ENCODE assay signal across 19 cellular contexts in genomic region chr1:92903765-92904164, GRCh38. TPM values are rescaled to one million over a fixed set of nuclear protein-coding genes. Genes with fewer than 3 reads are reported as not detected.
DNase-seq lines count a peak whose midpoint lies in the region; ATAC-seq and TF ChIP-seq lines count a peak whose summit lies in the region.
"Had no signal": no experiment of that assay in that cellular context is flagged by ENCODE, and none has a peak within 500 bp of the region (broad histone marks: within the 10 kb centered on the region; RNA-seq: fewer than 3 reads in every experiment).

No MANE protein-coding gene starts in this region.

- no peak for TF ChIP-seq CTCF in CD4-positive, alpha-beta T cell (IDR thresholded peaks at IDR 0.05)

- no peak for ATAC-seq in CD4-positive, alpha-beta T cell (ENCODE audit: poor library complexity)
- no peak for ATAC-seq in activated T-cell treated with anti-CD3 and anti-CD28 coated beads, Interleukin-2, amount 50 U/mL, for 4 hours
- ATAC-seq: A549, PC-3 had no signal

- no peak for DNase-seq in activated CD4-positive, alpha-beta T cell treated with anti-CD3 and anti-CD28 coated beads, Interleukin-2, amount 10 ng/mL, durations not matched to agents 7 days and 5 days
- no peak for DNase-seq in activated CD4-positive, alpha-beta T cell treated with anti-CD3 and anti-CD28 coated beads for 48 hours
- no peak for DNase-seq in CD4-positive, alpha-beta T cell
- DNase-seq in immature natural killer cell (no peak), NCI-H1092 (lab: John Stamatoyannopoulos, UW) (no peak), NCI-H446 (lab: John Stamatoyannopoulos, UW) (no peak)
- DNase-seq in activated T-cell treated with anti-CD3 and anti-CD28 coated beads, Interleukin-2, amount 50 U/mL, for 4 hours, result no peak
- DNase-seq: DMS53, MV-4-11, NCI-H1417 treated with DMSO at 0.1 percent for 48 hours, NCI-H2029, NCI-H2171 treated with DMSO at 0.1 percent for 48 hours, NCI-H748 treated with DMSO at 0.1 percent for 48 hours, PC-3 had no signal

- no peaks in the 10 kb centered on the region for H3K36me3 ChIP-seq in KOPT-K1 (ENCODE audit: insufficient read depth, low read length)
- H3K36me3 ChIP-seq: HAP-1 had no signal

- POLR2A ChIA-PET in activated CD4-positive, alpha-beta T cell treated with anti-CD3 and anti-CD28 coated beads, Interleukin-2, amount 10 ng/mL, durations not matched to agents 7 days and 5 days (lab: Charles Lee), result no interaction called here
- POLR2A ChIA-PET in CD4-positive, alpha-beta T cell (lab: Charles Lee), result interaction anchor here (1.0 kb wide), 1 partner anchor 59 kb away, joined by 6 read pairs; no protein-coding TSS in a partner anchor

- CTCF ChIA-PET in activated CD4-positive, alpha-beta T cell treated with anti-CD3 and anti-CD28 coated beads, Interleukin-2, amount 10 ng/mL, durations not matched to agents 7 days and 5 days (lab: Charles Lee), result interaction anchor here (2.2 to 3.6 kb wide), 2 partner anchors 20 to 72 kb away, joined by 7 to 13 read pairs; partner anchors contain the start of gene RPL5
- CTCF ChIA-PET in CD4-positive, alpha-beta T cell (lab: Charles Lee), result interaction anchor here (1.1 kb wide), 1 partner anchor 35 kb away, joined by 3 read pairs; no protein-coding TSS in a partner anchor

- H3K4me1 Mint-ChIP-seq in activated CD4-positive, alpha-beta T cell treated with anti-CD3 and anti-CD28 coated beads, Interleukin-2, amount 10 ng/mL, durations not matched to agents 7 days and 5 days, result peaks cover 39% of the 10 kb centered on the region
- peaks cover 47% of the 10 kb centered on the region for H3K4me1 Mint-ChIP-seq in CD4-positive, alpha-beta T cell (ENCODE audit: low read depth)
- H3K4me1 Mint-ChIP-seq in immature natural killer cell, result peaks cover 28 to 31% of the 10 kb centered on the region in 2 donors
- peaks cover 32% of the 10 kb centered on the region for H3K4me1 Mint-ChIP-seq in activated T-cell treated with anti-CD3 and anti-CD28 coated beads, Interleukin-2, amount 50 U/mL, for 4 hours (ENCODE audit: low read depth)

- no peak overlapping the region for H3K27ac ChIP-seq in CD4-positive, alpha-beta T cell (ENCODE audit: low read depth, low read length)
- H3K27ac ChIP-seq in KOPT-K1 (ENCODE audit: low read depth, low read length, poor library complexity, severe bottlenecking), result peak overlapping the region; percentile 11
- H3K27ac ChIP-seq: A549, RWPE1 had no signal

- peaks cover 55% of the 10 kb centered on the region for H3K36me3 Mint-ChIP-seq in activated CD4-positive, alpha-beta T cell treated with anti-CD3 and anti-CD28 coated beads, Interleukin-2, amount 10 ng/mL, durations not matched to agents 7 days and 5 days (ENCODE audit: low read depth)
- peaks cover 81% of the 10 kb centered on the region for H3K36me3 Mint-ChIP-seq in CD4-positive, alpha-beta T cell (ENCODE audit: low read depth)
- H3K36me3 Mint-ChIP-seq in immature natural killer cell, result peaks cover 5 to 21% (median 20%) of the 10 kb centered on the region in 3 donors
- H3K36me3 Mint-ChIP-seq in activated T-cell treated with anti-CD3 and anti-CD28 coated beads, Interleukin-2, amount 50 U/mL, for 4 hours (ENCODE audit: insufficient read depth), result peaks cover 32% of the 10 kb centered on the region

- intact Hi-C loops in CD4-positive, alpha-beta T cell (cut with DNase I, micrococcal nuclease), result no loop called here

- H3K27ac Mint-ChIP-seq in activated CD4-positive, alpha-beta T cell treated with anti-CD3 and anti-CD28 coated beads, Interleukin-2, amount 10 ng/mL, durations not matched to agents 7 days and 5 days, result peak overlapping the region; percentile 75
- H3K27ac Mint-ChIP-seq in CD4-positive, alpha-beta T cell, result peak overlapping the region; percentile 8
- peak overlapping the region; percentile 54 to 91 (median 72) for H3K27ac Mint-ChIP-seq in immature natural killer cell

- H3K9me3 Mint-ChIP-seq in activated CD4-positive, alpha-beta T cell treated with anti-CD3 and anti-CD28 coated beads, Interleukin-2, amount 10 ng/mL, durations not matched to agents 7 days and 5 days, result peaks cover 23% of the 10 kb centered on the region
- peaks cover 14% of the 10 kb centered on the region for H3K9me3 Mint-ChIP-seq in CD4-positive, alpha-beta T cell
- H3K9me3 Mint-ChIP-seq in immature natural killer cell, result peaks cover 0 to 7% (median 6%) of the 10 kb centered on the region in 6 donors
- peaks cover 20% of the 10 kb centered on the region for H3K9me3 Mint-ChIP-seq in activated T-cell treated with anti-CD3 and anti-CD28 coated beads, Interleukin-2, amount 50 U/mL, for 4 hours

- H3K9me3 ChIP-seq in CD4-positive, alpha-beta T cell (ENCODE audit: control insufficient read depth, low read length), result peaks cover 14% of the 10 kb centered on the region
- peaks cover 9% of the 10 kb centered on the region for H3K9me3 ChIP-seq in KOPT-K1 (ENCODE audit: insufficient read depth, low read length, poor library complexity, severe bottlenecking)
- H3K9me3 ChIP-seq: A549, HAP-1 had no signal

- H3K27me3 Mint-ChIP-seq in activated CD4-positive, alpha-beta T cell treated with anti-CD3 and anti-CD28 coated beads, Interleukin-2, amount 10 ng/mL, durations not matched to agents 7 days and 5 days, result no peaks in the 10 kb centered on the region
- H3K27me3 Mint-ChIP-seq in CD4-positive, alpha-beta T cell, result no peaks in the 10 kb centered on the region
- H3K27me3 Mint-ChIP-seq in immature natural killer cell (ENCODE audit: low read depth in 3 of 3), result peaks cover 0 to 2% (median 0%) of the 10 kb centered on the region in 3 donors
- H3K27me3 Mint-ChIP-seq in activated T-cell treated with anti-CD3 and anti-CD28 coated beads, Interleukin-2, amount 50 U/mL, for 4 hours (ENCODE audit: low read depth), result no peaks in the 10 kb centered on the region
- H3K27me3 Mint-ChIP-seq: IgD-negative memory B cell had no signal

- H3K4me3 Mint-ChIP-seq in activated CD4-positive, alpha-beta T cell treated with anti-CD3 and anti-CD28 coated beads, Interleukin-2, amount 10 ng/mL, durations not matched to agents 7 days and 5 days, result no peak overlapping the region
- no peak overlapping the region for H3K4me3 Mint-ChIP-seq in CD4-positive, alpha-beta T cell
- H3K4me3 Mint-ChIP-seq in immature natural killer cell, result peak overlapping the region in 1 of 5 donors; percentile 75
- no peak overlapping the region for H3K4me3 Mint-ChIP-seq in activated T-cell treated with anti-CD3 and anti-CD28 coated beads, Interleukin-2, amount 50 U/mL, for 4 hours
- H3K4me3 Mint-ChIP-seq: IgD-negative memory B cell had no signal

- H3K27me3 ChIP-seq in CD4-positive, alpha-beta T cell (ENCODE audit: control insufficient read depth, insufficient read depth, low read length), result no peaks in the 10 kb centered on the region

RNA-seq across cellular contexts. Expression of gene DIPK1A, which starts 57.5 kb away (rescaled TPM):
- total RNA-seq in activated CD4-positive, alpha-beta T cell treated with anti-CD3 and anti-CD28 coated beads, Interleukin-2, amount 10 ng/mL, durations not matched to agents 7 days and 5 days, result 10 to 100 TPM; 17.7 to 19.1 TPM
- 1 to 10 TPM; 7.0 to 7.3 TPM for total RNA-seq in CD4-positive, alpha-beta T cell
- 10 to 100 TPM; 10.9 to 32.4 (median 27.0) TPM for polyA plus RNA-seq in immature natural killer cell
- total RNA-seq in activated T-cell treated with anti-CD3 and anti-CD28 coated beads, Interleukin-2, amount 50 U/mL, for 4 hours, result 1 to 10 TPM; 3.6 to 5.3 (median 4.2) TPM

Comparison
In these comparisons a context has a peak if more than half of its experiments do, and no peak if none do; other contexts are left out.
1. H3K27ac Mint-ChIP-seq: peak in every context shown above with its lines; median percentile 75 in activated CD4-positive, alpha-beta T cell treated with anti-CD3 and anti-CD28 coated beads, Interleukin-2, amount 10 ng/mL, durations not matched to agents 7 days and 5 days; 72 in immature natural killer cell; 8 in CD4-positive, alpha-beta T cell.